ENCODE assay signal across 1 cellular context in the genomic region with DNA sequence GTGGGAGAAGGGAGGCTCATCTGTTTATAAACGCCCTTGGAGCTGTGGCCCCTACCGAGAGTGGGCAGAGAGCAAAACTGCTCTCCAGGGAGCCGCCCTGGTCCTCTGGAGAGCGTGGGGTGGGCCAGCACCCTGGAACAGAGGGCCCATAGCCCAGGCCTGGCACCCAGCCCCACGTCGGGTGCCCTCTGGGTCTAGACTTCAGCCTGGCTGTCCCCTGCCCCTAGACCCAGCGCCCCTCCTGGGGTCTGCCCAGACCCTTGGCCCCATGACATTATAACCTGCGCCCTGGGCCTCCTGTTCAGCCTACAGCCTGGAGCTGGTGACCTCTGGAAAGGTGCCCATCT.
TF ChIP-seq lines count a peak whose summit lies in the region.

No MANE protein-coding gene starts in this region.

TF ChIP-seq in SK-N-SH treated with all-trans-retinoic acid at 6 μM for 48 hours, 23 proteins besides CTCF, POLR2A, EP300 and RAD21 (continued from another document):
- TF ChIP-seq, protein P1, sequence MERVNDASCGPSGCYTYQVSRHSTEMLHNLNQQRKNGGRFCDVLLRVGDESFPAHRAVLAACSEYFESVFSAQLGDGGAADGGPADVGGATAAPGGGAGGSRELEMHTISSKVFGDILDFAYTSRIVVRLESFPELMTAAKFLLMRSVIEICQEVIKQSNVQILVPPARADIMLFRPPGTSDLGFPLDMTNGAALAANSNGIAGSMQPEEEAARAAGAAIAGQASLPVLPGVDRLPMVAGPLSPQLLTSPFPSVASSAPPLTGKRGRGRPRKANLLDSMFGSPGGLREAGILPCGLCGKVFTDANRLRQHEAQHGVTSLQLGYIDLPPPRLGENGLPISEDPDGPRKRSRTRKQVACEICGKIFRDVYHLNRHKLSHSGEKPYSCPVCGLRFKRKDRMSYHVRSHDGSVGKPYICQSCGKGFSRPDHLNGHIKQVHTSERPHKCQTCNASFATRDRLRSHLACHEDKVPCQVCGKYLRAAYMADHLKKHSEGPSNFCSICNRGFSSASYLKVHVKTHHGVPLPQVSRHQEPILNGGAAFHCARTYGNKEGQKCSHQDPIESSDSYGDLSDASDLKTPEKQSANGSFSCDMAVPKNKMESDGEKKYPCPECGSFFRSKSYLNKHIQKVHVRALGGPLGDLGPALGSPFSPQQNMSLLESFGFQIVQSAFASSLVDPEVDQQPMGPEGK (CRISPR knock-in tag; IDR thresholded peaks at IDR 0.05; ENCODE audit: borderline replicate concordance): no peak
